In genomic region chr12:47020211-47020821, GRCh38 we compare ENCODE assay signal across 20 cellular contexts.
"Had no signal": no experiment of that assay in that cellular context is flagged by ENCODE, and none has a peak within 500 bp of the region (broad histone marks: within the 10 kb centered on the region; RNA-seq: fewer than 3 reads in every experiment).

No MANE protein-coding gene starts in this region.

- H3K4me1 Mint-ChIP-seq: brain; stimulated activated naive CD8-positive, alpha-beta T cell treated with anti-CD3 and anti-CD28 coated beads, Interleukin-15, amount 100 ng/mL, for 72 hours had no signal

- H3K27me3 Mint-ChIP-seq: dendritic cell treated with granulocyte-macrophage colony-stimulating factor and Interleukin-4, amounts not matched to agents 40 ng/mL and 50 ng/mL, for 4 days had no signal

- H3K9me3 Mint-ChIP-seq: activated T-helper 2 cell treated with anti-CD3 and anti-CD28 coated beads, Interferon-gamma antibody, Interleukin-2, Interleukin-4, amounts not matched to agents 10 μg/mL and 5 μg/mL and 100 μg/mL, durations not matched to agents 14 hours and 24 hours and 36 hours; brain; dendritic cell treated with granulocyte-macrophage colony-stimulating factor and Interleukin-4, amounts not matched to agents 40 ng/mL and 50 ng/mL, for 4 days; effector memory CD8-positive, alpha-beta T cell; memory B cell; nephron; stimulated activated naive CD8-positive, alpha-beta T cell treated with anti-CD3 and anti-CD28 coated beads, Interleukin-15, amount 100 ng/mL, for 72 hours had no signal

- H3K4me1 ChIP-seq: left lung, testis, upper lobe of right lung had no signal

- H3K9me3 ChIP-seq: left lung, testis, upper lobe of right lung had no signal

- H3K27ac Mint-ChIP-seq: activated T-helper 2 cell treated with anti-CD3 and anti-CD28 coated beads, Interferon-gamma antibody, Interleukin-2, Interleukin-4, amounts not matched to agents 10 μg/mL and 5 μg/mL and 100 μg/mL, durations not matched to agents 14 hours and 24 hours and 36 hours; dendritic cell treated with granulocyte-macrophage colony-stimulating factor and Interleukin-4, amounts not matched to agents 40 ng/mL and 50 ng/mL, for 4 days; effector memory CD8-positive, alpha-beta T cell; memory B cell; stimulated activated naive CD8-positive, alpha-beta T cell treated with anti-CD3 and anti-CD28 coated beads, Interleukin-15, amount 100 ng/mL, for 72 hours had no signal

- H3K27me3 ChIP-seq: left lung, testis, upper lobe of right lung had no signal

- H3K36me3 Mint-ChIP-seq: brain, memory B cell had no signal

- H3K27ac ChIP-seq: epithelial cell of prostate, left lung, testis, upper lobe of right lung had no signal

- H3K4me3 ChIP-seq: left lung, testis, upper lobe of right lung had no signal

- DNase-seq: activated CD4-positive, alpha-beta T cell treated with anti-CD3 and anti-CD28 coated beads, Interleukin-2, amount 50 U/mL, for 1 hour; activated CD4-positive, CD25-positive, alpha-beta regulatory T cell; activated naive CD4-positive, alpha-beta T cell treated with anti-CD3 and anti-CD28 coated beads, Interleukin-2, amount 50 U/mL, for 16 hours; activated T-cell treated with anti-CD3 and anti-CD28 coated beads for 4 hours; amniotic stem cell; cerebellar nuclear complex; effector memory CD8-positive, alpha-beta T cell; glutamatergic neuron; left lung; stimulated activated CD4-positive, alpha-beta T cell treated with anti-CD3 and anti-CD28 coated beads, Interleukin-15, amount 100 ng/mL, for 24 hours; stimulated activated CD4-positive, alpha-beta T cell treated with anti-CD3 and anti-CD28 coated beads, Interleukin-4, amount 100 ng/mL, for 4 hours; stimulated activated naive CD8-positive, alpha-beta T cell treated with anti-CD3 and anti-CD28 coated beads, Interleukin-15, amount 100 ng/mL, for 72 hours; testis; upper lobe of right lung had no signal

- H3K36me3 ChIP-seq: left lung, upper lobe of right lung had no signal

- H3K4me3 Mint-ChIP-seq: brain; dendritic cell treated with granulocyte-macrophage colony-stimulating factor and Interleukin-4, amounts not matched to agents 40 ng/mL and 50 ng/mL, for 4 days; effector memory CD8-positive, alpha-beta T cell; memory B cell; nephron; stimulated activated naive CD8-positive, alpha-beta T cell treated with anti-CD3 and anti-CD28 coated beads, Interleukin-15, amount 100 ng/mL, for 72 hours had no signal
